ENCODE assay signal across 16 cellular contexts in genomic region chr2:10798783-10799182, GRCh38. TPM values are rescaled to one million over a fixed set of nuclear protein-coding genes. Genes with fewer than 3 reads are reported as not detected.
DNase-seq lines count a peak whose midpoint lies in the region; ATAC-seq, FAIRE-seq and TF ChIP-seq lines count a peak whose summit lies in the region.
"Had no signal": no experiment of that assay in that cellular context is flagged by ENCODE, and none has a peak within 500 bp of the region (broad histone marks: within the 10 kb centered on the region; RNA-seq: fewer than 3 reads in every experiment).

No MANE protein-coding gene starts in this region.

- H3K27ac ChIP-seq in PC-3 (ENCODE audit: low read length) (no peak overlapping the region), H1 (ENCODE audit: low read depth, low read length) (no peak overlapping the region), body of pancreas (no peak overlapping the region)
- H3K27ac ChIP-seq: spleen, suprapubic skin had no signal

- POLR2A ChIA-PET in PC-3 (lab: Charles Lee; ENCODE audit: unreplicated experiment) (no interaction called here), H1 (lab: Charles Lee; ENCODE audit: partially characterized antibody) (no interaction called here)

- H4K20me1 ChIP-seq in PC-3 (ENCODE audit: low read length) = peaks cover 58% of the 10 kb centered on the region
- peaks cover 4 to 18% of the 10 kb centered on the region in 2 experiments for H4K20me1 ChIP-seq in H1 (replicated peaks in 1 of 2; ENCODE audit: control insufficient read depth in 1 of 2, insufficient read depth in 2 of 2, low read length in 2 of 2)

- intact Hi-C loops in PC-3 (cut with micrococcal nuclease) = no loop called here
- intact Hi-C loops in body of pancreas (cut with DNase I) = no loop called here

- TF ChIP-seq EP300 in H1 (IDR thresholded peaks at IDR 0.05; ENCODE audit: borderline replicate concordance in 1 of 2, low read depth in 2 of 2, low read length in 2 of 2) = no peak

- no peak overlapping the region for H4K91ac ChIP-seq in H1 (replicated peaks; ENCODE audit: insufficient read length, low read length)

- no peak overlapping the region for H3K4ac ChIP-seq in H1 (replicated peaks; ENCODE audit: insufficient read length, low read depth, low read length)

- H3F3A ChIP-seq in PC-3 (ENCODE audit: low read length, unreplicated experiment) = no peaks in the 10 kb centered on the region

- no TSS peak for BruUV-seq in PC-3 (replicated peaks; lab: Mats Ljungman, UMichigan)

- H2BK12ac ChIP-seq in H1 (ENCODE audit: low read depth, low read length) = no peak overlapping the region

- H2AFZ ChIP-seq in PC-3 (ENCODE audit: low read length) (no peak overlapping the region), H1 (ENCODE audit: low read length) (no peak overlapping the region)

- H2BK120ac ChIP-seq in H1 (replicated peaks; ENCODE audit: low read depth, low read length) = no peak overlapping the region

- no peak overlapping the region for H3K9ac ChIP-seq in PC-3 (ENCODE audit: low read length)
- no peak overlapping the region for H3K9ac ChIP-seq in H1 (replicated peaks in 1 of 4; ENCODE audit: extremely low read depth in 1 of 4, low read depth in 3 of 4, low read length in 3 of 4)

- H3K9me2 ChIP-seq in PC-3 (replicated peaks; ENCODE audit: low read length) = no peaks in the 10 kb centered on the region

- no peaks in the 10 kb centered on the region for H3K27me3 ChIP-seq in BE2C
- H3K27me3 ChIP-seq in PC-3 (ENCODE audit: low read length) = no peaks in the 10 kb centered on the region
- H3K27me3 ChIP-seq in H1 (replicated peaks in 1 of 4; ENCODE audit: control insufficient read depth in 3 of 4, extremely low read depth in 1 of 4, insufficient read depth in 3 of 4, low read length in 3 of 4) = no peaks in the 10 kb centered on the region
- H3K27me3 ChIP-seq in body of pancreas = no peaks in the 10 kb centered on the region
- H3K27me3 ChIP-seq: spleen, suprapubic skin had no signal

- H3K14ac ChIP-seq in H1 (ENCODE audit: insufficient read length) = no peak overlapping the region

- no peak overlapping the region for H4K5ac ChIP-seq in H1 (ENCODE audit: insufficient read length, low read depth, low read length)

- FAIRE-seq in H1 (lab: Jason Lieb, UNC) = no peak

- 71% methylated on average over 8 of the region's 8 CpGs; no CpG with 5 or more reads in 1 of the 2 experiments for WGBS in H1 (ENCODE audit: extremely low coverage in 1 of 2, insufficient coverage in 1 of 2, insufficient read length in 1 of 2, insufficient replicate concordance in 2 of 2, low coverage in 1 of 2, low lambda C conversion rate in 2 of 2, missing lambda C conversion rate in 1 of 2), 2 experiments
- 85 to 91% methylated on average over 8 of the region's 8 CpGs for WGBS in body of pancreas, 2 donors

- no peak overlapping the region for H3K4me3 ChIP-seq in BE2C (ENCODE audit: low read depth, low read length)
- H3K4me3 ChIP-seq in PC-3 (ENCODE audit: low read length) = no peak overlapping the region
- no peak overlapping the region for H3K4me3 ChIP-seq in H1 (ENCODE audit: extremely low read depth in 1 of 4, insufficient read depth in 2 of 4, low read depth in 3 of 4, low read length in 4 of 4)
- H3K4me3 ChIP-seq in body of pancreas = no peak overlapping the region
- H3K4me3 ChIP-seq: spleen, suprapubic skin had no signal

- H3K79me2 ChIP-seq in PC-3 (ENCODE audit: low read length) (peaks cover 79% of the 10 kb centered on the region), H1 (ENCODE audit: control insufficient read depth in 1 of 2, insufficient read depth in 2 of 2, low read length in 2 of 2) (peaks cover 11 to 82% of the 10 kb centered on the region in 2 experiments)

- H3K18ac ChIP-seq in H1 (ENCODE audit: extremely low read depth, low read length) = no peak overlapping the region

- H3K23ac ChIP-seq in H1 (ENCODE audit: insufficient read length) = no peak overlapping the region

- no peak for DNase-seq in BE2C
- peak; percentile 23 for DNase-seq in ELF-1 (ENCODE audit: low read depth, low spot score)
- DNase-seq in PC-3 = no peak
- no peak for DNase-seq in H1 (ENCODE audit: low read depth in 1 of 2, low spot score in 2 of 2)
- DNase-seq in NCI-H2081 treated with DMSO at 0.1 percent for 48 hours (lab: John Stamatoyannopoulos, UW) = no peak
- DNase-seq in G401 (ENCODE audit: low spot score) = no peak
- DNase-seq in body of pancreas = no peak
- DNase-seq: activated CD8-positive, alpha-beta T cell treated with anti-CD3 and anti-CD28 coated beads, Interleukin-2, amount 10 ng/mL, durations not matched to agents 7 days and 5 days; activated T-cell treated with anti-CD3 and anti-CD28 coated beads, Interleukin-2, amount 50 U/mL, for 48 hours; spleen; T-helper 1 cell had no signal

- no peak overlapping the region for H2BK5ac ChIP-seq in H1 (ENCODE audit: low read depth, low read length)

- H2BK15ac ChIP-seq in H1 (ENCODE audit: low read length) = no peak overlapping the region

- TF ChIP-seq RAD21 in H1 (IDR thresholded peaks at IDR 0.05 in 1 of 2, conservative IDR thresholded peaks at IDR 0.05 in 1 of 2; ENCODE audit: low read depth in 2 of 2, low read length in 2 of 2) = peak in 1 of 2 experiments; percentile 16; a peak in 1 of 4 replicates

- H3K9me3 ChIP-seq in BE2C (no peaks in the 10 kb centered on the region), PC-3 (ENCODE audit: low read length) (no peaks in the 10 kb centered on the region), H1 (ENCODE audit: insufficient read depth in 2 of 2, low read depth in 1 of 2, low read length in 1 of 2) (no peaks in the 10 kb centered on the region), body of pancreas (no peaks in the 10 kb centered on the region)
- H3K9me3 ChIP-seq: spleen, suprapubic skin had no signal

- H2BK20ac ChIP-seq in H1 (ENCODE audit: low read length) = no peak overlapping the region

- no peak overlapping the region for H2AK5ac ChIP-seq in H1 (ENCODE audit: low read depth, low read length)

- CTCF ChIA-PET in PC-3 (lab: Charles Lee) (interaction anchor here (0.5 kb wide), 1 partner anchor 118 kb away, joined by 3 read pairs; no protein-coding TSS in a partner anchor), H1 (lab: Charles Lee; ENCODE audit: partially characterized antibody) (interaction anchor here (0.6 to 4.2 kb wide), 11 partner anchors 10 to 820 kb away, joined by 3 to 13 read pairs (median 4); no protein-coding TSS in a partner anchor)

- H3K36me3 ChIP-seq in BE2C = peaks cover 77% of the 10 kb centered on the region
- peaks cover 65% of the 10 kb centered on the region for H3K36me3 ChIP-seq in PC-3 (ENCODE audit: low read depth, low read length)
- H3K36me3 ChIP-seq in H1 (ENCODE audit: control insufficient read depth in 2 of 4, insufficient read depth in 4 of 4, low read length in 3 of 4) = peaks cover 5 to 73% (median 35%) of the 10 kb centered on the region in 4 experiments; a peak in 7 of 8 replicates
- peaks cover 4 to 17% of the 10 kb centered on the region in 2 donors for H3K36me3 ChIP-seq in body of pancreas (replicated peaks in 1 of 2; ENCODE audit: insufficient read depth in 1 of 2, low read depth in 2 of 2)

- H3K56ac ChIP-seq in H1 (replicated peaks; ENCODE audit: insufficient read length, low read depth, low read length) = no peak overlapping the region

- peaks cover 10% of the 10 kb centered on the region; the same call in 1 of the 2 replicates for H3K79me1 ChIP-seq in H1 (ENCODE audit: low read depth, low read length)

- TF ChIP-seq CTCF in BE2C (IDR thresholded peaks at IDR 0.05; ENCODE audit: low read depth, low read length) (peak; percentile 63), PC-3 (conservative IDR thresholded peaks at IDR 0.05; ENCODE audit: low read depth, low read length) (peak; percentile 47; the same call in 1 of the 2 replicates), H1 (IDR thresholded peaks at IDR 0.05; ENCODE audit: control extremely low read depth in 1 of 3, insufficient read depth in 1 of 3, low read depth in 1 of 3, low read length in 3 of 3) (peak in 2 of 3 experiments; percentile 29 to 40; a peak in 3 of 4 replicates), body of pancreas (IDR thresholded peaks at IDR 0.05) (no peak)

- H3K4me1 ChIP-seq in BE2C (peaks cover 3% of the 10 kb centered on the region; the same call in 1 of the 2 replicates), PC-3 (ENCODE audit: insufficient read depth, low read length) (no peaks in the 10 kb centered on the region), H1 (replicated peaks in 1 of 4; ENCODE audit: control insufficient read depth in 3 of 4, insufficient read depth in 4 of 4, low read length in 3 of 4) (no peaks in the 10 kb centered on the region), body of pancreas (peaks cover 29% of the 10 kb centered on the region)
- H3K4me1 ChIP-seq: suprapubic skin had no signal

- TF ChIP-seq POLR2A in H1 (IDR thresholded peaks at IDR 0.05; ENCODE audit: control extremely low read depth in 1 of 2, low read depth in 2 of 2, low read length in 2 of 2) (no peak), body of pancreas (IDR thresholded peaks at IDR 0.05) (no peak), GM18505 (IDR thresholded peaks at IDR 0.05; ENCODE audit: borderline replicate concordance, extremely low read depth, insufficient read depth, insufficient read length) (no peak)

- ATAC-seq in PC-3 (no peak; the same call in 1 of the 2 replicates), body of pancreas (no peak), GM18505 (IDR thresholded peaks at IDR 0.05; ENCODE audit: unreplicated experiment) (no peak)
- ATAC-seq: activated CD8-positive, alpha-beta T cell treated with anti-CD3 and anti-CD28 coated beads, Interleukin-2, amount 10 ng/mL, durations not matched to agents 7 days and 5 days; esophagus mucosa; left lobe of liver; Right ventricle myocardium inferior had no signal

- H4K8ac ChIP-seq in H1 (ENCODE audit: extremely low read depth, insufficient read depth, low read length) = no peak overlapping the region

- no peaks in the 10 kb centered on the region for H3K23me2 ChIP-seq in H1 (ENCODE audit: low read depth, low read length)

- no peak overlapping the region for H3K4me2 ChIP-seq in PC-3 (ENCODE audit: low read length)
- H3K4me2 ChIP-seq in H1 (ENCODE audit: insufficient read depth in 1 of 2, low read depth in 2 of 2, low read length in 2 of 2) = no peak overlapping the region

- in situ Hi-C loops in G401 (cut with HindIII; ENCODE audit: low sequenced_read_pairs) = no loop called here

TF ChIP-seq in H1, 55 proteins besides CTCF, POLR2A, EP300 and RAD21 (continues in another document):
- TF ChIP-seq JUN (IDR thresholded peaks at IDR 0.05; ENCODE audit: low read depth, low read length) = no peak

RNA-seq across cellular contexts. Expression of gene PDIA6, which starts 13.8 kb away (rescaled TPM):
- polyA plus RNA-seq in BE2C (2012; ENCODE audit: insufficient read depth, insufficient read length, low read depth) = 187 TPM
- total RNA-seq in PC-3 (2014; rRNA removed) (350 and 351 TPM in 2 replicates), body of pancreas (100 to 1,000 TPM; 113 to 141 TPM)
- 383 and 384 TPM in 2 replicates for total RNA-seq in H1 (2021; fragmentation: NEBNext Ultra II Directional; extraction: Animal tissue kit (Norgen Biotek cat#: 25700))
- polyA plus RNA-seq in H1 (2011; rRNA removed) = 140 and 181 TPM in 2 replicates
- 288 TPM for polyA plus RNA-seq in H1 (2011; cell fraction: cytosol; rRNA removed)
- 82.8 TPM for polyA plus RNA-seq in H1 (2011; cell fraction: nucleus; rRNA removed)
- polyA plus RNA-seq in H1 (2012, experiment 1 of 2) = 288 to 306 TPM (median 300 TPM) in 4 replicates
- 64.6 TPM for polyA plus RNA-seq in H1 (2012, experiment 2 of 2)
- 508 TPM for polyA plus RNA-seq in H1 (2013, experiment 1 of 2)
- 560 TPM for polyA plus RNA-seq in H1 (2013, experiment 2 of 2)
- polyA minus RNA-seq in H1 (2011; rRNA and poly(A)+ RNA removed) = 136 and 139 TPM in 2 replicates
- 120 TPM for polyA minus RNA-seq in H1 (2011; cell fraction: cytosol; rRNA and poly(A)+ RNA removed)
- 54.6 TPM for polyA minus RNA-seq in H1 (2011; cell fraction: nucleus; rRNA and poly(A)+ RNA removed)
- 378 and 429 TPM in 2 replicates for total RNA-seq in G401 (2014; rRNA removed; shearing (Covaris generic))

Comparison
In these comparisons a context has a peak if more than half of its experiments do, and no peak if none do; other contexts are left out.
1. CTCF ChIP-seq: peak in BE2C (single experiment), PC-3 (single experiment) and H1 (2 of 3); none in body of pancreas (0 of 7).